1 cellular context compared by ENCODE assay signal in the genomic region with DNA sequence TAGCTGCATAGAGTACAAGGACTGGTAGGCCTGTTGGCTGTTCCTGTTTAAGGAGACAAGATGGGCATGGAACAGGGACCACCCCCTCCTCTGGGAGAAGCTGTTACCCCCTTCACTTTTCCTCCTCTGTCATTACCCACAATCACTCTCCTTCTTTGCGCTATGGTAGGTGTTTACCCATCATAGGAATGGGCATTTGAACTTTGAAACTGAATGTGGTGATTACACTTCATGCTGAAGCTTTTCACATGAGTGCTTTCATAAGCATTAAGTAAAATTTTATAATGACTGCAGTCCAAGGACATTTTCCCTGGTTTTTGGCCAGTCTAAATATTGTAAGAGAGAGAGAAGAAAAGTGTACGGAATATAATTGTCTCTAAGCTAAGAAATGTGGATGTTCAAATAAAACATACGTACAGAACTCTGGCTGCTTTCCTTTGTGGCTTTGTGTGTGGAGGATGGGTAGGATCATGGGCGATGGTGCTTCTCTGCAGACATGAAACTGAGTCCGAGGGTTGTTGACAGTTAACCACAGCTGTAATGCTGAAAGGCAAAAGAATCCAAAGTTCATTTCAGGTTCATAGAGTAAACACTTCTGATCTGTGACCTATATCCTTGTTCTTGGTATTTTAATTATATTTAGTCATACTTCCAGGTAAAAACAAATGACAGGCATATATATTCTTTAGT.
TF ChIP-seq lines count a peak whose summit lies in the region.

No MANE protein-coding gene starts in this region.

TF ChIP-seq in HepG2, 621 proteins besides CTCF, POLR2A, EP300 and RAD21 (continued from another document):
- TF ChIP-seq, protein P1, sequence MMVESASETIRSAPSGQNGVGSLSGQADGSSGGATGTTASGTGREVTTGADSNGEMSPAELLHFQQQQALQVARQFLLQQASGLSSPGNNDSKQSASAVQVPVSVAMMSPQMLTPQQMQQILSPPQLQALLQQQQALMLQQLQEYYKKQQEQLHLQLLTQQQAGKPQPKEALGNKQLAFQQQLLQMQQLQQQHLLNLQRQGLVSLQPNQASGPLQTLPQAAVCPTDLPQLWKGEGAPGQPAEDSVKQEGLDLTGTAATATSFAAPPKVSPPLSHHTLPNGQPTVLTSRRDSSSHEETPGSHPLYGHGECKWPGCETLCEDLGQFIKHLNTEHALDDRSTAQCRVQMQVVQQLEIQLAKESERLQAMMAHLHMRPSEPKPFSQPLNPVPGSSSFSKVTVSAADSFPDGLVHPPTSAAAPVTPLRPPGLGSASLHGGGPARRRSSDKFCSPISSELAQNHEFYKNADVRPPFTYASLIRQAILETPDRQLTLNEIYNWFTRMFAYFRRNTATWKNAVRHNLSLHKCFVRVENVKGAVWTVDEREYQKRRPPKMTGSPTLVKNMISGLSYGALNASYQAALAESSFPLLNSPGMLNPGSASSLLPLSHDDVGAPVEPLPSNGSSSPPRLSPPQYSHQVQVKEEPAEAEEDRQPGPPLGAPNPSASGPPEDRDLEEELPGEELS (CRISPR knock-in tag; IDR thresholded peaks at IDR 0.05), result peak; percentile 96
- TF ChIP-seq ASH2L (IDR thresholded peaks at IDR 0.05; ENCODE audit: insufficient read length, low read depth, low read length) (peak; percentile 100), ZNF589 (CRISPR knock-in tag; conservative IDR thresholded peaks at IDR 0.05) (0 out of 2 replicates have a peak, but pooled peaks have one; percentile 55), GABPB1 (CRISPR knock-in tag; IDR thresholded peaks at IDR 0.05) (peak; percentile 9; the same call in 1 of the 2 replicates), ZNF672 (CRISPR knock-in tag; IDR thresholded peaks at IDR 0.05) (no peak), MED1 (CRISPR knock-in tag; IDR thresholded peaks at IDR 0.05) (peak; percentile 96), ZNF331 (CRISPR knock-in tag; IDR thresholded peaks at IDR 0.05) (peak; percentile 86), KDM2A (CRISPR knock-in tag; IDR thresholded peaks at IDR 0.05; ENCODE audit: borderline replicate concordance, low read depth) (peak; percentile 43; the same call in 1 of the 2 replicates), NKX3-1 (CRISPR knock-in tag; IDR thresholded peaks at IDR 0.05) (peak; percentile 44; the same call in 1 of the 2 replicates), AHR (CRISPR knock-in tag; IDR thresholded peaks at IDR 0.05) (no peak; the same call in 1 of the 2 replicates), ZNF598 (CRISPR knock-in tag; IDR thresholded peaks at IDR 0.05; ENCODE audit: borderline replicate concordance) (no peak), ZNF7 (CRISPR knock-in tag; IDR thresholded peaks at IDR 0.05) (no peak)
- TF ChIP-seq, protein P2, sequence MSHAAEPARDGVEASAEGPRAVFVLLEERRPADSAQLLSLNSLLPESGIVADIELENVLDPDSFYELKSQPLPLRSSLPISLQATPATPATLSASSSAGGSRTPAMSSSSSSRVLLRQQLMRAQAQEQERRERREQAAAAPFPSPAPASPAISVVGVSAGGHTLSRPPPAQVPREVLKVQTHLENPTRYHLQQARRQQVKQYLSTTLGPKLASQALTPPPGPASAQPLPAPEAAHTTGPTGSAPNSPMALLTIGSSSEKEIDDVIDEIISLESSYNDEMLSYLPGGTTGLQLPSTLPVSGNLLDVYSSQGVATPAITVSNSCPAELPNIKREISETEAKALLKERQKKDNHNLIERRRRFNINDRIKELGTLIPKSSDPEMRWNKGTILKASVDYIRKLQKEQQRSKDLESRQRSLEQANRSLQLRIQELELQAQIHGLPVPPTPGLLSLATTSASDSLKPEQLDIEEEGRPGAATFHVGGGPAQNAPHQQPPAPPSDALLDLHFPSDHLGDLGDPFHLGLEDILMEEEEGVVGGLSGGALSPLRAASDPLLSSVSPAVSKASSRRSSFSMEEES (CRISPR knock-in tag; IDR thresholded peaks at IDR 0.05), result peak; percentile 75; the same call in 1 of the 2 replicates
- TF ChIP-seq, protein P3, sequence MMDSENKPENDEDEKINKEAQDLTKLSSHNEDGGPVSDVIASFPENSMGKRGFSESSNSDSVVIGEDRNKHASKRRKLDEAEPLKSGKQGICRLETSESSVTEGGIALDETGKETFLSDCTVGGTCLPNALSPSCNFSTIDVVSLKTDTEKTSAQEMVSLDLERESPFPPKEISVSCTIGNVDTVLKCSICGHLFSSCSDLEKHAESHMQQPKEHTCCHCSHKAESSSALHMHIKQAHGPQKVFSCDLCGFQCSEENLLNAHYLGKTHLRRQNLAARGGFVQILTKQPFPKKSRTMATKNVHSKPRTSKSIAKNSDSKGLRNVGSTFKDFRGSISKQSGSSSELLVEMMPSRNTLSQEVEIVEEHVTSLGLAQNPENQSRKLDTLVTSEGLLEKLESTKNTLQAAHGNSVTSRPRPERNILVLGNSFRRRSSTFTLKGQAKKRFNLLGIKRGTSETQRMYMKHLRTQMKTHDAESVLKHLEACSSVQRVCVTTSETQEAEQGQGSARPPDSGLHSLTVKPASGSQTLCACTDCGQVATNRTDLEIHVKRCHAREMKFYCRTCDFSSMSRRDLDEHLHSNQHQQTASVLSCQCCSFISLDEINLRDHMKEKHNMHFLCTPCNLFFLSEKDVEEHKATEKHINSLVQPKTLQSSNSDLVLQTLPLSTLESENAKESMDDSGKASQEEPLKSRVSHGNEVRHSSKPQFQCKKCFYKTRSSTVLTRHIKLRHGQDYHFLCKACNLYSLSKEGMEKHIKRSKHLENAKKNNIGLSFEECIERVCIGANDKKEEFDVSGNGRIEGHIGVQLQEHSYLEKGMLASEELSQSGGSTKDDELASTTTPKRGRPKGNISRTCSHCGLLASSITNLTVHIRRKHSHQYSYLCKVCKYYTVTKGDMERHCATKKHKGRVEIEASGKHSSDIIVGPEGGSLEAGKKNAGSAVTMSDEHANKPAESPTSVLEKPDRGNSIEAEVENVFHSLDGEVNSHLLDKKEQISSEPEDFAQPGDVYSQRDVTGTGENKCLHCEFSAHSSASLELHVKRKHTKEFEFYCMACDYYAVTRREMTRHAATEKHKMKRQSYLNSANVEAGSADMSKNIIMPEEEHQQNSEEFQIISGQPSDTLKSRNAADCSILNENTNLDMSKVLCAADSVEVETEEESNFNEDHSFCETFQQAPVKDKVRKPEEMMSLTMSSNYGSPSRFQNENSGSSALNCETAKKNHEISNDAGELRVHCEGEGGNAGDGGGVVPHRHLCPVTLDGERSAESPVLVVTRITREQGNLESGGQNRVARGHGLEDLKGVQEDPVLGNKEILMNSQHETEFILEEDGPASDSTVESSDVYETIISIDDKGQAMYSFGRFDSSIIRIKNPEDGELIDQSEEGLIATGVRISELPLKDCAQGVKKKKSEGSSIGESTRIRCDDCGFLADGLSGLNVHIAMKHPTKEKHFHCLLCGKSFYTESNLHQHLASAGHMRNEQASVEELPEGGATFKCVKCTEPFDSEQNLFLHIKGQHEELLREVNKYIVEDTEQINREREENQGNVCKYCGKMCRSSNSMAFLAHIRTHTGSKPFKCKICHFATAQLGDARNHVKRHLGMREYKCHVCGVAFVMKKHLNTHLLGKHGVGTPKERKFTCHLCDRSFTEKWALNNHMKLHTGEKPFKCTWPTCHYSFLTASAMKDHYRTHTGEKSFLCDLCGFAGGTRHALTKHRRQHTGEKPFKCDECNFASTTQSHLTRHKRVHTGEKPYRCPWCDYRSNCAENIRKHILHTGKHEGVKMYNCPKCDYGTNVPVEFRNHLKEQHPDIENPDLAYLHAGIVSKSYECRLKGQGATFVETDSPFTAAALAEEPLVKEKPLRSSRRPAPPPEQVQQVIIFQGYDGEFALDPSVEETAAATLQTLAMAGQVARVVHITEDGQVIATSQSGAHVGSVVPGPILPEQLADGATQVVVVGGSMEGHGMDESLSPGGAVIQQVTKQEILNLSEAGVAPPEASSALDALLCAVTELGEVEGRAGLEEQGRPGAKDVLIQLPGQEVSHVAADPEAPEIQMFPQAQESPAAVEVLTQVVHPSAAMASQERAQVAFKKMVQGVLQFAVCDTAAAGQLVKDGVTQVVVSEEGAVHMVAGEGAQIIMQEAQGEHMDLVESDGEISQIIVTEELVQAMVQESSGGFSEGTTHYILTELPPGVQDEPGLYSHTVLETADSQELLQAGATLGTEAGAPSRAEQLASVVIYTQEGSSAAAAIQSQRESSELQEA (CRISPR knock-in tag; IDR thresholded peaks at IDR 0.05; ENCODE audit: not compliant biosample characterization), result no peak
- TF ChIP-seq, protein P4, sequence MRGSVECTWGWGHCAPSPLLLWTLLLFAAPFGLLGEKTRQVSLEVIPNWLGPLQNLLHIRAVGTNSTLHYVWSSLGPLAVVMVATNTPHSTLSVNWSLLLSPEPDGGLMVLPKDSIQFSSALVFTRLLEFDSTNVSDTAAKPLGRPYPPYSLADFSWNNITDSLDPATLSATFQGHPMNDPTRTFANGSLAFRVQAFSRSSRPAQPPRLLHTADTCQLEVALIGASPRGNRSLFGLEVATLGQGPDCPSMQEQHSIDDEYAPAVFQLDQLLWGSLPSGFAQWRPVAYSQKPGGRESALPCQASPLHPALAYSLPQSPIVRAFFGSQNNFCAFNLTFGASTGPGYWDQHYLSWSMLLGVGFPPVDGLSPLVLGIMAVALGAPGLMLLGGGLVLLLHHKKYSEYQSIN (CRISPR knock-in tag; IDR thresholded peaks at IDR 0.05; ENCODE audit: borderline replicate concordance), result no peak
